In genomic region chr20:62064788-62065668, GRCh38 we compare ENCODE assay signal across 8 cellular contexts. TPM values are rescaled to one million over a fixed set of nuclear protein-coding genes. Genes with fewer than 3 reads are reported as not detected.
DNase-seq lines count a peak whose midpoint lies in the region; ATAC-seq and TF ChIP-seq lines count a peak whose summit lies in the region.

No MANE protein-coding gene starts in this region.

- H3K27me3 ChIP-seq in ectodermal cell (ENCODE audit: control insufficient read depth, insufficient read depth, low read length, poor library complexity, severe bottlenecking), result no peaks in the 10 kb centered on the region

- no peaks in the 10 kb centered on the region for H3K27me3 Mint-ChIP-seq in activated CD4-positive, alpha-beta memory T cell treated with anti-CD3 and anti-CD28 coated beads for 36 hours
- no peaks in the 10 kb centered on the region for H3K27me3 Mint-ChIP-seq in activated CD4-positive, alpha-beta memory T cell treated with anti-CD3 and anti-CD28 coated beads, Interleukin-2, amount 10 ng/mL, durations not matched to agents 7 days and 5 days
- no peaks in the 10 kb centered on the region for H3K27me3 Mint-ChIP-seq in naive thymus-derived CD8-positive, alpha-beta T cell
- no peaks in the 10 kb centered on the region for H3K27me3 Mint-ChIP-seq in WTC11 (ENCODE audit: low read depth)

- no peaks in the 10 kb centered on the region for H3K9me3 Mint-ChIP-seq in activated CD4-positive, alpha-beta memory T cell treated with anti-CD3 and anti-CD28 coated beads for 36 hours
- no peaks in the 10 kb centered on the region for H3K9me3 Mint-ChIP-seq in activated CD4-positive, alpha-beta memory T cell treated with anti-CD3 and anti-CD28 coated beads, Interleukin-2, amount 10 ng/mL, durations not matched to agents 7 days and 5 days
- H3K9me3 Mint-ChIP-seq in naive thymus-derived CD8-positive, alpha-beta T cell, result no peaks in the 10 kb centered on the region
- no peaks in the 10 kb centered on the region; the same call in 1 of the 2 replicates for H3K9me3 Mint-ChIP-seq in WTC11

- H3K4me1 ChIP-seq in ectodermal cell (ENCODE audit: control insufficient read depth, insufficient read depth, low read length), result peaks cover 21% of the 10 kb centered on the region

- H3K4me3 Mint-ChIP-seq in activated CD4-positive, alpha-beta memory T cell treated with anti-CD3 and anti-CD28 coated beads for 36 hours, result peak overlapping the region; percentile 79
- H3K4me3 Mint-ChIP-seq in activated CD4-positive, alpha-beta memory T cell treated with anti-CD3 and anti-CD28 coated beads, Interleukin-2, amount 10 ng/mL, durations not matched to agents 7 days and 5 days, result no peak overlapping the region
- peak overlapping the region in 3 of 10 donors; percentile 31 to 90 (median 45) for H3K4me3 Mint-ChIP-seq in naive thymus-derived CD8-positive, alpha-beta T cell
- no peak overlapping the region; the same call in 1 of the 2 replicates for H3K4me3 Mint-ChIP-seq in WTC11

- POLR2A ChIA-PET in activated CD4-positive, alpha-beta memory T cell treated with anti-CD3 and anti-CD28 coated beads for 36 hours (lab: Charles Lee), result interaction anchor here (0.6 to 2.2 kb wide), 6 partner anchors 55 to 348 kb away, joined by 3 to 14 read pairs (median 4); partner anchors contain the start of genes LSM14B, PSMA7 and SS18L1
- POLR2A ChIA-PET in activated CD4-positive, alpha-beta memory T cell treated with anti-CD3 and anti-CD28 coated beads, Interleukin-2, amount 10 ng/mL, durations not matched to agents 7 days and 5 days (lab: Charles Lee), result interaction anchor here (0.5 to 3.5 kb wide), 11 partner anchors 23 to 322 kb away, joined by 3 to 41 read pairs (median 7); partner anchors contain the start of genes LSM14B, PSMA7, RPS21 and SS18L1
- POLR2A ChIA-PET in naive thymus-derived CD8-positive, alpha-beta T cell (lab: Charles Lee), result interaction anchor here (1.4 to 5.7 kb wide), 13 partner anchors 34 to 117 kb away, joined by 3 to 158 read pairs (median 10); partner anchors contain the start of genes LSM14B, MTG2, PSMA7 and SS18L1
- POLR2A ChIA-PET in WTC11 (lab: Charles Lee), result interaction anchor here (1.9 to 2.4 kb wide), 2 partner anchors 57 kb away, joined by 6 to 24 read pairs; partner anchors contain the start of gene LSM14B

- CTCF ChIA-PET in activated CD4-positive, alpha-beta memory T cell treated with anti-CD3 and anti-CD28 coated beads for 36 hours (lab: Charles Lee), result no interaction called here
- CTCF ChIA-PET in activated CD4-positive, alpha-beta memory T cell treated with anti-CD3 and anti-CD28 coated beads, Interleukin-2, amount 10 ng/mL, durations not matched to agents 7 days and 5 days (lab: Charles Lee), result interaction anchor here (1.2 kb wide), 1 partner anchor 73 kb away, joined by 3 read pairs; no protein-coding TSS in a partner anchor
- CTCF ChIA-PET in WTC11 (lab: Charles Lee), result no interaction called here

- intact Hi-C loops in activated CD4-positive, alpha-beta memory T cell treated with anti-CD3 and anti-CD28 coated beads for 36 hours (cut with micrococcal nuclease), result loop anchor here (5.0 to 10.0 kb wide), 3 partner anchors 170 to 342 kb away; partner anchors contain the start of genes ADRM1, CABLES2 and OSBPL2

- H3K27ac ChIP-seq in ectodermal cell (ENCODE audit: insufficient read depth, low read depth, low read length, poor library complexity, severe bottlenecking), result no peak overlapping the region

- WGBS in ectodermal cell, 2 experiments, result 0% methylated on average over 162 of the region's 162 CpGs

- ATAC-seq in naive thymus-derived CD8-positive, alpha-beta T cell, result peak; percentile 12 to 24
- no peak for ATAC-seq in WTC11

- peak; percentile 26 for DNase-seq in activated CD4-positive, alpha-beta memory T cell treated with anti-CD3 and anti-CD28 coated beads for 36 hours
- DNase-seq in activated CD4-positive, alpha-beta memory T cell treated with anti-CD3 and anti-CD28 coated beads, Interleukin-2, amount 10 ng/mL, durations not matched to agents 7 days and 5 days, result no peak
- peak; percentile 9 for DNase-seq in HCEC 1CT
- peak; percentile 9 for DNase-seq in NCI-H1105 (lab: John Stamatoyannopoulos, UW)
- DNase-seq in naive thymus-derived CD8-positive, alpha-beta T cell, result peak in 1 of 10 donors; percentile 28
- DNase-seq in NCI-H510A (lab: John Stamatoyannopoulos, UW), result no peak
- DNase-seq in WTC11 (ENCODE audit: low spot score), result no peak

- H3K9me3 ChIP-seq in ectodermal cell (ENCODE audit: control insufficient read depth, low read length), result no peaks in the 10 kb centered on the region

- peaks cover 5% of the 10 kb centered on the region for H3K36me3 Mint-ChIP-seq in activated CD4-positive, alpha-beta memory T cell treated with anti-CD3 and anti-CD28 coated beads for 36 hours
- H3K36me3 Mint-ChIP-seq in activated CD4-positive, alpha-beta memory T cell treated with anti-CD3 and anti-CD28 coated beads, Interleukin-2, amount 10 ng/mL, durations not matched to agents 7 days and 5 days (ENCODE audit: low read depth), result peaks cover 14% of the 10 kb centered on the region
- peaks cover 0 to 5% (median 0%) of the 10 kb centered on the region in 3 donors for H3K36me3 Mint-ChIP-seq in naive thymus-derived CD8-positive, alpha-beta T cell
- peaks cover 9% of the 10 kb centered on the region for H3K36me3 Mint-ChIP-seq in WTC11

- peak overlapping the region; percentile 65 for H3K4me3 ChIP-seq in ectodermal cell (ENCODE audit: insufficient read depth, low read depth, low read length)

- no peak overlapping the region for H3K27ac Mint-ChIP-seq in activated CD4-positive, alpha-beta memory T cell treated with anti-CD3 and anti-CD28 coated beads for 36 hours
- H3K27ac Mint-ChIP-seq in activated CD4-positive, alpha-beta memory T cell treated with anti-CD3 and anti-CD28 coated beads, Interleukin-2, amount 10 ng/mL, durations not matched to agents 7 days and 5 days, result no peak overlapping the region
- H3K27ac Mint-ChIP-seq in naive thymus-derived CD8-positive, alpha-beta T cell, result no peak overlapping the region
- no peak overlapping the region for H3K27ac Mint-ChIP-seq in WTC11

- no peaks in the 10 kb centered on the region for H3K36me3 ChIP-seq in ectodermal cell (ENCODE audit: control insufficient read depth, insufficient read depth, low read length)

- no peak for TF ChIP-seq CTCF in WTC11 (IDR thresholded peaks at IDR 0.05)

- H3K4me1 Mint-ChIP-seq in activated CD4-positive, alpha-beta memory T cell treated with anti-CD3 and anti-CD28 coated beads for 36 hours (ENCODE audit: low read depth), result peaks cover 54% of the 10 kb centered on the region
- H3K4me1 Mint-ChIP-seq in activated CD4-positive, alpha-beta memory T cell treated with anti-CD3 and anti-CD28 coated beads, Interleukin-2, amount 10 ng/mL, durations not matched to agents 7 days and 5 days, result peaks cover 38% of the 10 kb centered on the region
- peaks cover 32 to 64% (median 59%) of the 10 kb centered on the region in 4 donors for H3K4me1 Mint-ChIP-seq in naive thymus-derived CD8-positive, alpha-beta T cell
- peaks cover 58% of the 10 kb centered on the region for H3K4me1 Mint-ChIP-seq in WTC11

TF ChIP-seq in WTC11, 78 proteins besides CTCF, POLR2A, EP300 and RAD21:
- no peak for TF ChIP-seq JAZF1 (CRISPR knock-in tag; IDR thresholded peaks at IDR 0.05)
- no peak for TF ChIP-seq ATF1 (CRISPR knock-in tag; IDR thresholded peaks at IDR 0.05)
- no peak for TF ChIP-seq ZNF396 (CRISPR knock-in tag; IDR thresholded peaks at IDR 0.05; ENCODE audit: borderline replicate concordance)
- no peak for TF ChIP-seq KAT7 (CRISPR knock-in tag; IDR thresholded peaks at IDR 0.05; ENCODE audit: borderline replicate concordance)

RNA-seq across cellular contexts. Expression of gene TAF4, which starts 0.7 kb away (rescaled TPM):
- total RNA-seq in activated CD4-positive, alpha-beta memory T cell treated with anti-CD3 and anti-CD28 coated beads for 36 hours, result 10 to 100 TPM; 15.3 to 17.0 TPM
- 10 to 100 TPM; 18.0 to 20.0 TPM for total RNA-seq in activated CD4-positive, alpha-beta memory T cell treated with anti-CD3 and anti-CD28 coated beads, Interleukin-2, amount 10 ng/mL, durations not matched to agents 7 days and 5 days
- polyA plus RNA-seq in ectodermal cell (2013, experiment 1 of 4), result 19.1 TPM
- 20.6 TPM for polyA plus RNA-seq in ectodermal cell (2013, experiment 2 of 4)
- 20.8 TPM for polyA plus RNA-seq in ectodermal cell (2013, experiment 3 of 4)
- 19.3 TPM for polyA plus RNA-seq in ectodermal cell (2013, experiment 4 of 4)
- 10 to 100 TPM; 39.0 to 41.5 TPM for total RNA-seq in naive thymus-derived CD8-positive, alpha-beta T cell
- 1 to 10 TPM in 2 of 3 donors, under 1 TPM in 1; 0.31 to 1.6 (median 1.4) TPM for polyA plus RNA-seq in naive thymus-derived CD8-positive, alpha-beta T cell
- total RNA-seq in WTC11 (2021), result 31.0 to 34.4 TPM (median 33.7 TPM) in 3 replicates

RNA-seq across cellular contexts. Expression of gene LSM14B, which starts 57.2 kb away (rescaled TPM):
- total RNA-seq in activated CD4-positive, alpha-beta memory T cell treated with anti-CD3 and anti-CD28 coated beads for 36 hours, result 10 to 100 TPM; 33.4 to 35.1 TPM
- 10 to 100 TPM; 38.9 to 39.0 TPM for total RNA-seq in activated CD4-positive, alpha-beta memory T cell treated with anti-CD3 and anti-CD28 coated beads, Interleukin-2, amount 10 ng/mL, durations not matched to agents 7 days and 5 days
- 91.0 TPM for polyA plus RNA-seq in ectodermal cell (2013, experiment 1 of 4)
- 90.3 TPM for polyA plus RNA-seq in ectodermal cell (2013, experiment 2 of 4)
- 64.4 TPM for polyA plus RNA-seq in ectodermal cell (2013, experiment 3 of 4)
- polyA plus RNA-seq in ectodermal cell (2013, experiment 4 of 4), result 71.8 TPM
- total RNA-seq in naive thymus-derived CD8-positive, alpha-beta T cell, result 10 to 100 TPM; 53.5 to 55.8 TPM
- polyA plus RNA-seq in naive thymus-derived CD8-positive, alpha-beta T cell, result 1 to 10 TPM; 1.5 to 2.4 (median 2.4) TPM
- 67.4 to 73.5 TPM (median 69.7 TPM) in 3 replicates for total RNA-seq in WTC11 (2021)

Comparison
In these comparisons a context has a peak if more than half of its experiments do, and no peak if none do; other contexts are left out.
1. DNase-seq: peak in activated CD4-positive, alpha-beta memory T cell treated with anti-CD3 and anti-CD28 coated beads for 36 hours (single experiment), HCEC 1CT (single experiment) and NCI-H1105 (single experiment); none in activated CD4-positive, alpha-beta memory T cell treated with anti-CD3 and anti-CD28 coated beads, Interleukin-2, amount 10 ng/mL, durations not matched to agents 7 days and 5 days (single experiment), NCI-H510A (single experiment) and WTC11 (single experiment).